Comparison of ENCODE assay signal across 11 cellular contexts in genomic region chr11:61830318-61831105, GRCh38. TPM values are rescaled to one million over a fixed set of nuclear protein-coding genes. Genes with fewer than 3 reads are reported as not detected.
DNase-seq lines count a peak whose midpoint lies in the region; ATAC-seq and TF ChIP-seq lines count a peak whose summit lies in the region.
"Had no signal": no experiment of that assay in that cellular context is flagged by ENCODE, and none has a peak within 500 bp of the region (broad histone marks: within the 10 kb centered on the region; RNA-seq: fewer than 3 reads in every experiment).

No MANE protein-coding gene starts in this region.

- peaks cover 81% of the 10 kb centered on the region for H3K4me1 Mint-ChIP-seq in brain
- peaks cover 58 to 82% of the 10 kb centered on the region in 2 donors for H3K4me1 Mint-ChIP-seq in natural killer cell

- peaks cover 45% of the 10 kb centered on the region for H3K4me1 ChIP-seq in HUES48 (ENCODE audit: control insufficient read depth, insufficient read depth, low read length)

- peaks cover 8% of the 10 kb centered on the region for H3K27me3 Mint-ChIP-seq in brain
- H3K27me3 Mint-ChIP-seq in natural killer cell (ENCODE audit: low read depth in 2 of 2), result no peaks in the 10 kb centered on the region

- H3K27me3 ChIP-seq in HUES48 (ENCODE audit: control insufficient read depth, insufficient read depth, low read length), result no peaks in the 10 kb centered on the region

- intact Hi-C loops in natural killer cell (cut with micrococcal nuclease), result no loop called here

- no peak for TF ChIP-seq CTCF in brain (conservative IDR thresholded peaks at IDR 0.05)
- no peak for TF ChIP-seq CTCF in natural killer cell (IDR thresholded peaks at IDR 0.05)

- DNase-seq in AG08396 (ENCODE audit: low spot score) (peak; percentile 59), natural killer cell (no peak), NK-92 (lab: John Stamatoyannopoulos, UW; ENCODE audit: unreplicated experiment) (no peak), NCI-H2227 (lab: John Stamatoyannopoulos, UW; ENCODE audit: unreplicated experiment) (no peak), NCI-H82 (lab: John Stamatoyannopoulos, UW) (no peak)
- DNase-seq: effector CD4-positive, alpha-beta T cell; SHP77 treated with DMSO at 0.1 percent for 48 hours; stimulated activated CD4-positive, alpha-beta T cell treated with anti-CD3 and anti-CD28 coated beads, Interleukin-1b, Interleukin-23, amount 100 ng/mL, for 48 hours had no signal

- no peak overlapping the region for H3K9ac ChIP-seq in HUES48 (ENCODE audit: low read depth, low read length)

- H3K4me3 Mint-ChIP-seq in brain (peak overlapping the region; percentile 83 to 90 (median 88)), natural killer cell (peak overlapping the region; percentile 92)

- H3K9me3 Mint-ChIP-seq in brain (no peaks in the 10 kb centered on the region), natural killer cell (no peaks in the 10 kb centered on the region)

- peaks cover 7% of the 10 kb centered on the region for H3K36me3 Mint-ChIP-seq in brain
- H3K36me3 Mint-ChIP-seq in natural killer cell, result no peaks in the 10 kb centered on the region

- peak overlapping the region; percentile 68 for H3K4me3 ChIP-seq in HUES48 (ENCODE audit: low read depth, low read length)

- H3K9me3 ChIP-seq in HUES48 (ENCODE audit: control insufficient read depth, insufficient read depth, low read length), result no peaks in the 10 kb centered on the region

- peaks cover 14% of the 10 kb centered on the region for H3K36me3 ChIP-seq in HUES48 (ENCODE audit: control insufficient read depth, insufficient read depth, low read length)

- H3K27ac ChIP-seq in HUES48 (ENCODE audit: low read depth, low read length), result no peak overlapping the region

- H3K27ac Mint-ChIP-seq in brain (peak overlapping the region; percentile 72 to 100 (median 95)), natural killer cell (peak overlapping the region; percentile 97 to 98)

- ATAC-seq in natural killer cell, result no peak
- no peak for ATAC-seq in GM19351 (IDR thresholded peaks at IDR 0.05; ENCODE audit: unreplicated experiment)

RNA-seq across cellular contexts. Expression of gene FADS2, which starts 2.4 kb away (rescaled TPM):
- 266 TPM for polyA plus RNA-seq in brain (ENCODE audit: insufficient read depth, low read depth, low replicate concordance)
- total RNA-seq in natural killer cell, result 10 to 100 TPM; 30.4 to 52.7 (median 34.4) TPM

RNA-seq across cellular contexts. Expression of gene FADS1, which starts 13.7 kb away (rescaled TPM):
- polyA plus RNA-seq in brain (ENCODE audit: insufficient read depth, low read depth, low replicate concordance), result 103 TPM
- 10 to 100 TPM in 2 of 3 donors, 1 to 10 TPM in 1; 9.3 to 17.2 (median 10.2) TPM for total RNA-seq in natural killer cell

RNA-seq across cellular contexts. Expression of gene FEN1, which starts 37.8 kb away (rescaled TPM):
- 74.9 TPM for polyA plus RNA-seq in brain (ENCODE audit: insufficient read depth, low read depth, low replicate concordance)
- total RNA-seq in natural killer cell, result 10 to 100 TPM; 14.2 to 17.8 (median 17.5) TPM

RNA-seq across cellular contexts. Expression of gene TMEM258, which starts 38.1 kb away (rescaled TPM):
- 370 TPM for polyA plus RNA-seq in brain (ENCODE audit: insufficient read depth, low read depth, low replicate concordance)
- total RNA-seq in natural killer cell, result 10 to 100 TPM; 64.4 to 69.3 (median 66.1) TPM
